8 cellular contexts compared by ENCODE assay signal in the genomic region with DNA sequence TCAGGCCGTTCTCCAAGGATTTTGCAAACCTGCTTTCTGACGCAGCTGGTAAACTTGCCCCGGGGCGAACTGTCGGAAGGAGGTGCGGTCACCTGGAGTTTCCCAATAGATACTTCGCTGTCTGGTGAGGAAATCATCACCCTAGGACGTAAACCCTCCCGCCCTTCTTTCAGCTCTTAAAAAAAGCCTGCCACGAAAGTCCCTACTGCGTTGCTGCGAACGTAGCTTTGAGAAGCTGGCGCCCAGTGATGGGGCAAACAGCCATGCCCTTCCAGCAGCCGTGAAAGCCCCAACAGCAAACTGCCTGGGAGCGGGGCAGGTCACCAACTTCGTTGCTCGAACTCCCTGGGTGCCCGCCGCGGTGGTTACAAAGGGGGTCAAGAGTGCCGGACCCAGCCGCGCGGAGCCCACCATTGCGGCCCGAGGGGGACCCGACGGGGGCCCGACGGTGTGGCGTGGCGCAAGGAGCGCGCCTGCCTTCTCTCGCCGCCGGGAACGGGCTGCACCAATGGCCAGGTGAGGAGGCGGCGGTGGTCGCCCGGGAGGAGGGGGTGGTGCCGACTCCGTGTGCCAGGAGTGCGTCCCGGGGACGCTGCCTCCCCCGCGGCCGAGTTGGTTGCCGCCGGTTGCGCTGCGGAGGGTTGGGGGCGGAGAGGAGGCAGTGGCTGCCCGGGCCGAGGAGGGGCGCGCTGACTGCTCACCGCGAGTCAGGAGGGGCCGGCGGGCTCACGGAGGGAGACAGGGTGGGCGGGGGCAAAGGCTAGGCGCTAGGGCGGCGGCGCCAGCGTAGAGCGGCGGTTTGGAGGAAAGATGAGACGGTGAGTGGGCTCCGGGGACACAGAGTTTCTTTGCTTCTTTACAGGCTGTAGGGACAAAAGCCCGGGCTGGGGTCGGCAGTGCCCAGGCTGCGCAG. TPM values are rescaled to one million over a fixed set of nuclear protein-coding genes. Genes with fewer than 3 reads are reported as not detected.
DNase-seq lines count a peak whose midpoint lies in the region; ATAC-seq, FAIRE-seq and TF ChIP-seq lines count a peak whose summit lies in the region.

TSS of gene PHLDB2 (plus strand) at position 205 of the 913 bp plus-strand sequence. CDS start 24,813 bp downstream, outside the sequence.

- peak; percentile 84 for ATAC-seq in CD8-positive, alpha-beta T cell
- ATAC-seq in HG03039 (IDR thresholded peaks at IDR 0.05; ENCODE audit: unreplicated experiment): no peak

- intact Hi-C loops in CD8-positive, alpha-beta T cell (cut with DNase I, micrococcal nuclease): loop anchor here in 1 of 2 experiments (5.0 kb wide), 1 partner anchor 182 kb away; no protein-coding TSS in a partner anchor

- peak within 1 kb of the TSS; percentile 85 for H3K27ac Mint-ChIP-seq in CD8-positive, alpha-beta T cell

- peaks cover 8% of the 10 kb centered on the region for H3K4me1 ChIP-seq in CD8-positive, alpha-beta T cell (ENCODE audit: insufficient read depth, low read length)

- H3K27me3 ChIP-seq in CD8-positive, alpha-beta T cell (ENCODE audit: insufficient read depth, low read length): no peaks in the 10 kb centered on the region

- peak within 1 kb of the TSS; percentile 75 for H3K4me3 ChIP-seq in CD8-positive, alpha-beta T cell (ENCODE audit: low read depth, low read length)

- peak; percentile 35 for TF ChIP-seq POLR2A in H54 (IDR thresholded peaks at IDR 0.05; ENCODE audit: low read depth, low read length)

- peak within 1 kb of the TSS; percentile 40 for H3K27ac ChIP-seq in CD8-positive, alpha-beta T cell (ENCODE audit: low read depth, low read length)

- no peak for TF ChIP-seq CTCF in CD8-positive, alpha-beta T cell (IDR thresholded peaks at IDR 0.05)

- no peaks in the 10 kb centered on the region for H3K9me3 ChIP-seq in CD8-positive, alpha-beta T cell (ENCODE audit: low read length)

- peaks cover 17% of the 10 kb centered on the region for H3K27me3 Mint-ChIP-seq in CD8-positive, alpha-beta T cell (ENCODE audit: low read depth)

- peak; percentile 26 to 76 (median 54) for DNase-seq in CD8-positive, alpha-beta T cell
- DNase-seq in H54 (ENCODE audit: insufficient read length, low spot score): peak; percentile 51
- DNase-seq in NCI-H226: peak; percentile 88
- peak; percentile 82 for DNase-seq in activated CD8-positive, alpha-beta memory T cell treated with anti-CD3 and anti-CD28 coated beads for 24 hours
- DNase-seq in effector CD8-positive, alpha-beta T cell (lab: John Stamatoyannopoulos, UW): peak; percentile 20
- DNase-seq in mesenteric fat pad (ENCODE audit: low spot score): peak; percentile 91
- peak; percentile 41 to 61 for DNase-seq in stimulated activated CD8-positive, alpha-beta memory T cell treated with anti-CD3 and anti-CD28 coated beads, Interleukin-2, amount 100 ng/mL, for 48 hours (ENCODE audit: low read depth in 2 of 2)

- H3K4me3 Mint-ChIP-seq in CD8-positive, alpha-beta T cell: peak within 1 kb of the TSS; percentile 95

- H3K9me3 Mint-ChIP-seq in CD8-positive, alpha-beta T cell: no peaks in the 10 kb centered on the region

- no peaks in the 10 kb centered on the region for H3K36me3 ChIP-seq in CD8-positive, alpha-beta T cell (ENCODE audit: insufficient read depth, low read length)

- POLR2A ChIA-PET in CD8-positive, alpha-beta T cell (lab: Charles Lee): interaction anchor here (0.5 to 1.5 kb wide), 5 partner anchors 120 to 1743 kb away, joined by 3 to 5 read pairs (median 3); partner anchors contain the start of gene ABHD10

- H3K36me3 Mint-ChIP-seq in CD8-positive, alpha-beta T cell: no peaks in the 10 kb centered on the region

- peaks cover 18% of the 10 kb centered on the region for H3K4me1 Mint-ChIP-seq in CD8-positive, alpha-beta T cell (ENCODE audit: low read depth)

- CTCF ChIA-PET in CD8-positive, alpha-beta T cell (lab: Charles Lee): interaction anchor here (1.0 to 2.3 kb wide), 7 partner anchors 17 to 190 kb away, joined by 3 to 11 read pairs (median 3); no protein-coding TSS in a partner anchor

- no peak for FAIRE-seq in H54 (lab: Jason Lieb, UNC)

RNA-seq across cellular contexts. Expression of gene PHLDB2, which starts in this region (rescaled TPM):
- total RNA-seq in CD8-positive, alpha-beta T cell: 10 to 100 TPM in 1 of 2 experiments, 1 to 10 TPM in 1; 10.0 to 12.9 TPM
- total RNA-seq in mesenteric fat pad: 142 TPM

Comparison
In these comparisons a context has a peak if more than half of its experiments do, and no peak if none do; other contexts are left out.
1. RNA of gene PHLDB2 (total RNA-seq): 142 TPM in mesenteric fat pad (single experiment); 10.0 to 12.9 TPM in CD8-positive, alpha-beta T cell; every median in the first group is over 10 times any median in the second.
2. DNase-seq: peak in every context shown above with its lines; median percentile 91 in mesenteric fat pad; 88 in NCI-H226; 82 in activated CD8-positive, alpha-beta memory T cell treated with anti-CD3 and anti-CD28 coated beads for 24 hours; 54 in CD8-positive, alpha-beta T cell; 51 in H54; 51 in stimulated activated CD8-positive, alpha-beta memory T cell treated with anti-CD3 and anti-CD28 coated beads, Interleukin-2, amount 100 ng/mL, for 48 hours; 20 in effector CD8-positive, alpha-beta T cell.